ENCODE assay signal across 20 cellular contexts in genomic region chr7:47183896-47184629, GRCh38.
DNase-seq lines count a peak whose midpoint lies in the region; ATAC-seq, FAIRE-seq and TF ChIP-seq lines count a peak whose summit lies in the region.
"Had no signal": no experiment of that assay in that cellular context is flagged by ENCODE, and none has a peak within 500 bp of the region (broad histone marks: within the 10 kb centered on the region; RNA-seq: fewer than 3 reads in every experiment).

No MANE protein-coding gene starts in this region.

- DNase-seq in MG63 (peak; percentile 34), NCI-H524 treated with DMSO at 0.1 percent for 48 hours (lab: John Stamatoyannopoulos, UW) (peak; percentile 15), left ventricle myocardium inferior (peak; percentile 31), tibial artery (no peak), RCC 7860 (ENCODE audit: low spot score) (no peak), suprapubic skin (ENCODE audit: low spot score in 2 of 2) (no peak)
- DNase-seq: activated CD8-positive, alpha-beta T cell treated with anti-CD3 and anti-CD28 coated beads for 36 hours; activated gamma-delta T cell treated with Interleukin-2 at 50 U/mL for 16 hours; DMS79 treated with DMSO at 0.1 percent for 48 hours; endodermal cell; esophagus squamous epithelium; HFFc6; mesendoderm; naive thymus-derived CD8-positive, alpha-beta T cell; NCI-H1048; NCI-H526; SW 1271 had no signal

- no peaks in the 10 kb centered on the region for H3K36me3 ChIP-seq in MG63
- H3K36me3 ChIP-seq in left ventricle myocardium inferior, result no peaks in the 10 kb centered on the region
- H3K36me3 ChIP-seq in tibial artery, result no peaks in the 10 kb centered on the region
- H3K36me3 ChIP-seq in suprapubic skin, result no peaks in the 10 kb centered on the region
- H3K36me3 ChIP-seq: esophagus squamous epithelium had no signal

- no peak for TF ChIP-seq CTCF in left ventricle myocardium inferior (IDR thresholded peaks at IDR 0.05; ENCODE audit: borderline replicate concordance)
- TF ChIP-seq CTCF in tibial artery (IDR thresholded peaks at IDR 0.05), result no peak
- TF ChIP-seq CTCF in suprapubic skin (IDR thresholded peaks at IDR 0.05), result no peak

- no peak for ATAC-seq in GM19452 (IDR thresholded peaks at IDR 0.05; ENCODE audit: unreplicated experiment)
- ATAC-seq: activated CD8-positive, alpha-beta T cell treated with anti-CD3 and anti-CD28 coated beads for 36 hours; naive thymus-derived CD8-positive, alpha-beta T cell had no signal

- no peaks in the 10 kb centered on the region for H3K27me3 ChIP-seq in MG63
- no peaks in the 10 kb centered on the region for H3K27me3 ChIP-seq in left ventricle myocardium inferior (ENCODE audit: low read depth)
- no peaks in the 10 kb centered on the region for H3K27me3 ChIP-seq in tibial artery
- H3K27me3 ChIP-seq in suprapubic skin, result no peaks in the 10 kb centered on the region
- H3K27me3 ChIP-seq: esophagus squamous epithelium had no signal

- 63% methylated on average over 12 of the region's 12 CpGs for WGBS in suprapubic skin

- TF ChIP-seq EP300 in suprapubic skin (IDR thresholded peaks at IDR 0.05), result no peak

- H3K9me3 ChIP-seq in MG63 (no peaks in the 10 kb centered on the region), left ventricle myocardium inferior (replicated peaks) (no peaks in the 10 kb centered on the region), tibial artery (no peaks in the 10 kb centered on the region), suprapubic skin (no peaks in the 10 kb centered on the region)
- H3K9me3 ChIP-seq: esophagus squamous epithelium had no signal

- no peak overlapping the region for H3K4me3 ChIP-seq in MG63
- no peak overlapping the region for H3K4me3 ChIP-seq in left ventricle myocardium inferior
- no peak overlapping the region for H3K4me3 ChIP-seq in tibial artery
- no peak overlapping the region for H3K4me3 ChIP-seq in suprapubic skin
- H3K4me3 ChIP-seq: esophagus squamous epithelium had no signal

- H3K27ac ChIP-seq in left ventricle myocardium inferior (replicated peaks) (peak overlapping the region; percentile 78), tibial artery (peak overlapping the region; percentile 30 to 69), suprapubic skin (no peak overlapping the region)
- H3K27ac ChIP-seq: esophagus squamous epithelium had no signal

- H3K4me1 ChIP-seq in left ventricle myocardium inferior (peaks cover 70% of the 10 kb centered on the region), tibial artery (peaks cover 0 to 61% (median 56%) of the 10 kb centered on the region in 4 donors), suprapubic skin (peaks cover 23% of the 10 kb centered on the region)

- no peak for TF ChIP-seq POLR2A in suprapubic skin (IDR thresholded peaks at IDR 0.05)

- intact Hi-C loops in left ventricle myocardium inferior (cut with micrococcal nuclease), result loop anchor here (5.0 kb wide), 1 partner anchor 1267 kb away; no protein-coding TSS in a partner anchor
- intact Hi-C loops in tibial artery (cut with DNase I; ENCODE audit: low total_unique reads), result loop anchor here (5.0 kb wide), 2 partner anchors 63 to 1267 kb away; no protein-coding TSS in a partner anchor

- no peak for FAIRE-seq in RCC 7860 (lab: Jason Lieb, UNC)
- FAIRE-seq: colon, GM19239 had no signal

Comparison
In these comparisons a context has a peak if more than half of its experiments do, and no peak if none do; other contexts are left out.
1. DNase-seq: peak in MG63 (single experiment), NCI-H524 treated with DMSO at 0.1 percent for 48 hours (single experiment) and left ventricle myocardium inferior (single experiment); none in tibial artery (0 of 2), RCC 7860 (single experiment) and suprapubic skin (0 of 2).